Comparison of ENCODE assay signal across 11 cellular contexts in the genomic region with DNA sequence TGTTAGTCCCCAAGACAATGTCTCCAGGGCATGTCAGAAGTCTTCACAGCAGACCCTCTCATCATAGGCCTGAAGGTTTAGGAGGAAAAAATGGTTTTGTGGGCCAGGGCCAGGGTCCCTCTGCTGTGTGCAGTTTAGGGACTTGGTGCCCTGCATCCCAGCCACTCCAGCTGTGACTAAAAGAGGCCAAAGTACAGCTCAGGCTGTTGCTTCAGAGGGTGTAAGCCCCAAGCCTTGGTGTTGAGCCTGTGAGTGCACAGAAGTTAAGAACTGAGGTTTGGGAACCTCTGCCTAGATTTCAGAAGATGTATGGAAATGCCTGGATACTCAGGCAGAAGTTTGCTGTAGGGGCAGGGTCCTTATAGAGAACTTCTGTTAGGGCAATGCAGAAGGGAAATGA. TPM values are rescaled to one million over a fixed set of nuclear protein-coding genes. Genes with fewer than 3 reads are reported as not detected.
A peak's percentile ranks its signal among the peaks of the same experiment; 100 is the strongest.
DNase-seq lines count a peak whose midpoint lies in the region; ATAC-seq, FAIRE-seq and TF ChIP-seq lines count a peak whose summit lies in the region.
"Not testable (repeated sequence)": the region's sequence is repeated elsewhere in the genome, so short reads cannot be mapped to it uniquely, and the experiment has no call there.
"Had no signal": no experiment of that assay in that cellular context is flagged by ENCODE, and none has a peak within 500 bp of the region (broad histone marks: within the 10 kb centered on the region; RNA-seq: fewer than 3 reads in every experiment).

No MANE protein-coding gene starts in this region.

- not testable (repeated sequence) for TF ChIP-seq EP300 in K562 (IDR thresholded peaks at IDR 0.05; ENCODE audit: low read length)

- ATAC-seq in K562: not testable (repeated sequence)
- ATAC-seq in left lobe of liver (peak; percentile 76), right lobe of liver (peak; percentile 56 to 69 (median 64))

- not testable (repeated sequence) for H3K9ac ChIP-seq in K562 (ENCODE audit: insufficient read depth in 1 of 2, low read depth in 2 of 2, low read length in 2 of 2); liver (ENCODE audit: low read depth in 1 of 2, low read length in 2 of 2)

- not testable (repeated sequence) for TF ChIP-seq POLR2A in K562 (conservative IDR thresholded peaks at IDR 0.05); right lobe of liver (IDR thresholded peaks at IDR 0.05)

- H4K20me1 ChIP-seq in K562 (replicated peaks; ENCODE audit: control insufficient read depth, insufficient read depth, low read length): not testable (repeated sequence)

- CTCF ChIA-PET in HEK293 (lab: Yijun Ruan, JAX): interaction anchor here (0.8 kb wide), 1 partner anchor 44 kb away, joined by 8 read pairs; no protein-coding TSS in a partner anchor
- CTCF ChIA-PET in K562 (lab: Yijun Ruan, JAX; ENCODE audit: low intra/inter-chr PET ratio): not testable (repeated sequence)

- H2AFZ ChIP-seq in K562 (ENCODE audit: low read depth, low read length): not testable (repeated sequence)

- H3K79me2 ChIP-seq in K562 (ENCODE audit: control insufficient read depth, insufficient read depth, low read length): not testable (repeated sequence)

- not testable (repeated sequence) for H3K4me2 ChIP-seq in K562 (ENCODE audit: insufficient read depth, low read length)

- not testable (repeated sequence) for H3K9me1 ChIP-seq in K562 (ENCODE audit: control insufficient read depth, insufficient read depth, low read length)

- BruUV-seq in K562 (replicated peaks; lab: Mats Ljungman, UMichigan): not testable (repeated sequence)

- in situ Hi-C loops in K562 (cut with MboI): not testable (repeated sequence)

- H3K36me3 ChIP-seq in HEK293 (ENCODE audit: control insufficient read depth in 2 of 2, insufficient read depth in 1 of 2, low read length in 2 of 2); K562 (ENCODE audit: control insufficient read depth, insufficient read depth, low read length); liver (ENCODE audit: control insufficient read depth in 4 of 4, insufficient read depth in 3 of 4, low read depth in 1 of 4, low read length in 3 of 4); right lobe of liver: not testable (repeated sequence)

- not testable (repeated sequence) for TF ChIP-seq CTCF in HEK293 (tag by site-specific recombination; IDR thresholded peaks at IDR 0.05); K562 (IDR thresholded peaks at IDR 0.05 in 2 of 3, conservative IDR thresholded peaks at IDR 0.05 in 1 of 3; ENCODE audit: insufficient read depth in 2 of 3, low read depth in 1 of 3, low read length in 3 of 3); liver (IDR thresholded peaks at IDR 0.05; ENCODE audit: low read depth, low read length, missing input control); right lobe of liver (IDR thresholded peaks at IDR 0.05)

- H3K4me1 ChIP-seq in HEK293 (ENCODE audit: control insufficient read depth, insufficient read depth, low read length); K562 (replicated peaks in 1 of 2; ENCODE audit: control insufficient read depth in 2 of 2, insufficient read depth in 2 of 2, low read length in 2 of 2); liver (ENCODE audit: control insufficient read depth in 4 of 4, insufficient read depth in 4 of 4, low read length in 3 of 4); right lobe of liver: not testable (repeated sequence)

- POLR2A ChIA-PET in HEK293 (lab: Yijun Ruan, JAX); K562 (lab: Yijun Ruan, JAX): not testable (repeated sequence)

- intact Hi-C loops in K562 (cut with micrococcal nuclease); right lobe of liver (cut with DNase I): not testable (repeated sequence)

- H3K4me3 ChIP-seq in HEK293 (ENCODE audit: low read depth, low read length); K562; liver (ENCODE audit: low read depth in 1 of 3, low read length in 3 of 3); right lobe of liver: not testable (repeated sequence)

- not testable (repeated sequence) for H3K27ac ChIP-seq in HEK293 (ENCODE audit: extremely low read depth, low read depth, low read length); K562 (ENCODE audit: extremely low read depth, low read depth, low read length); liver (ENCODE audit: low read depth in 1 of 2, low read length in 2 of 2); right lobe of liver

- not testable (repeated sequence) for DNase-seq in K562 (ENCODE audit: extremely low read depth in 1 of 4, low spot score in 3 of 4); left lobe of liver (ENCODE audit: low spot score)
- peak in 1 of 3 donors; percentile 60 for DNase-seq in right lobe of liver

- FAIRE-seq in K562 (lab: Jason Lieb, UNC): not testable (repeated sequence)

- not testable (repeated sequence) for H3K9me3 ChIP-seq in HEK293 (ENCODE audit: control insufficient read depth, insufficient read depth, low read depth, low read length); K562 (replicated peaks; ENCODE audit: control insufficient read depth, insufficient read depth, low read depth, low read length); liver (ENCODE audit: control insufficient read depth in 4 of 4, low read length in 3 of 4); right lobe of liver

- TF ChIP-seq RAD21 in K562 (CRISPR knock-in tag; conservative IDR thresholded peaks at IDR 0.05 in 1 of 2, IDR thresholded peaks at IDR 0.05 in 1 of 2); liver (IDR thresholded peaks at IDR 0.05): not testable (repeated sequence)

- H3K27me3 ChIP-seq in K562 (ENCODE audit: control insufficient read depth in 2 of 2, insufficient read depth in 2 of 2, low read length in 2 of 2); liver (ENCODE audit: control insufficient read depth in 4 of 4, insufficient read depth in 4 of 4, low read length in 3 of 4); right lobe of liver: not testable (repeated sequence)

TF ChIP-seq in HEK293, 187 proteins besides CTCF, POLR2A, EP300 and RAD21:
- TF ChIP-seq ZNF585B (tag by site-specific recombination; IDR thresholded peaks at IDR 0.05): peak; percentile 82
TF ChIP-seq in HEK293: peak in this region for 1; not testable (repeated sequence) for 186.

TF ChIP-seq in K562, 482 proteins besides CTCF, POLR2A, EP300 and RAD21:
- peak; percentile 14 for TF ChIP-seq ZFP36 (IDR thresholded peaks at IDR 0.05; ENCODE audit: low read depth, low read length, partially characterized antibody)

TF ChIP-seq in liver, 16 proteins besides CTCF, POLR2A, EP300 and RAD21:
- TF ChIP-seq HNF4A (conservative IDR thresholded peaks at IDR 0.05) (peak; percentile 71 to 80), SP1 (IDR thresholded peaks at IDR 0.05) (peak; percentile 22)

RNA-seq across cellular contexts. Expression of a gene that starts 38.4 kb away (rescaled TPM):
- total RNA-seq in K562 (2011; cell fraction: chromatin; rRNA removed; ENCODE audit: low replicate concordance): 0.30 and 0.99 TPM in 2 replicates
- total RNA-seq in K562 (2011; cell fraction: nucleolus; rRNA removed): 0.17 and 0.26 TPM in 2 replicates
- 0.73 and 0.76 TPM in 2 replicates for total RNA-seq in K562 (2011; cell fraction: nucleoplasm; rRNA removed)
- total RNA-seq in K562 (2014; rRNA removed) (0.05 and 0.08 TPM in 2 replicates), K562 (2014; rRNA removed; fragmentation: Illumina TruSeq; extraction: Trizol) (0.29 and 0.35 TPM in 2 replicates), K562 (2015; rRNA removed; fragmentation: Illumina TruSeq; extraction: Trizol) (0.15 and 0.29 TPM in 2 replicates), K562 (2021) (0.18 and 0.20 TPM in 2 replicates), left lobe of liver (77.7 TPM), liver (10 to 100 TPM in 1 of 2 donors, under 1 TPM in 1; 0.09 to 20.3 TPM), right lobe of liver (100 to 1,000 TPM in 2 of 6 experiments, 10 to 100 TPM in 4; 27.1 to 181 (median 65.3) TPM)
- polyA plus RNA-seq in K562 (2011; rRNA removed) (0.36 and 0.57 TPM in 2 replicates), K562 (2014; fragmentation: Illumina TruSeq; extraction: Trizol) (0.14 and 0.31 TPM in 2 replicates), K562 (2014; fragmentation: Nextera tagmentation; extraction: Ambion mirVana) (under 1 TPM; 0.10 to 0.14 TPM), K562 (2014; rRNA removed) (0.22 and 0.33 TPM in 2 replicates), liver (10 to 100 TPM; 25.3 to 61.7 TPM)
- polyA plus RNA-seq in K562 (2011; cell fraction: cytosol; rRNA removed): 0.06 and 0.22 TPM in 2 replicates
- 0.26 and 0.58 TPM in 2 replicates for polyA plus RNA-seq in K562 (2011; cell fraction: nucleus; rRNA removed)
- polyA plus RNA-seq in K562 (2012): 0.07 and 0.19 TPM in 2 replicates
- polyA minus RNA-seq in K562 (2011; rRNA and poly(A)+ RNA removed): 0.49 and 0.60 TPM in 2 replicates
- polyA minus RNA-seq in K562 (2011; cell fraction: cytosol; rRNA and poly(A)+ RNA removed): not detected in 2 replicates
- 0.27 and 0.33 TPM in 2 replicates for polyA minus RNA-seq in K562 (2011; cell fraction: nucleus; rRNA and poly(A)+ RNA removed)
- total RNA-seq: A172, A673, Calu3, Daoy had no signal
- polyA plus RNA-seq: BJ; CD8-positive, alpha-beta memory T cell had no signal
